ENCODE assay signal across 14 cellular contexts in genomic region chr1:5297878-5298239, GRCh38.
DNase-seq lines count a peak whose midpoint lies in the region; ATAC-seq and TF ChIP-seq lines count a peak whose summit lies in the region.
"Had no signal": no experiment of that assay in that cellular context is flagged by ENCODE, and none has a peak within 500 bp of the region (broad histone marks: within the 10 kb centered on the region; RNA-seq: fewer than 3 reads in every experiment).

No MANE protein-coding gene starts in this region.

- H3F3A ChIP-seq in neural cell (ENCODE audit: insufficient read depth, low read length, poor library complexity, severe bottlenecking): no peaks in the 10 kb centered on the region

- H3K9ac ChIP-seq in endodermal cell (ENCODE audit: extremely low read depth, low read length, poor library complexity, severe bottlenecking) (no peak overlapping the region), neural cell (ENCODE audit: low read length) (peak overlapping the region; percentile 68), mesendoderm (ENCODE audit: low read length) (no peak overlapping the region)

- H3K27me3 ChIP-seq in endodermal cell (ENCODE audit: control insufficient read depth, insufficient read depth, low read length, poor library complexity, severe bottlenecking) (no peaks in the 10 kb centered on the region), neural cell (ENCODE audit: insufficient read depth, low read depth, low read length) (no peaks in the 10 kb centered on the region), mesendoderm (ENCODE audit: insufficient read depth, low read length, poor library complexity) (no peaks in the 10 kb centered on the region), aorta (ENCODE audit: control insufficient read depth in 1 of 2, insufficient read depth in 2 of 2, low read length in 1 of 2) (peaks cover 0 to under 1% of the 10 kb centered on the region in 2 donors)
- H3K27me3 ChIP-seq: Peyer's patch had no signal

- H2BK120ac ChIP-seq in mesendoderm (ENCODE audit: low read depth, low read length): no peak overlapping the region

- DNase-seq in NCI-H2196 (lab: John Stamatoyannopoulos, UW; ENCODE audit: unreplicated experiment) (peak; percentile 60), endodermal cell (no peak), mesendoderm (no peak), A172 (ENCODE audit: low spot score) (no peak), aorta (no peak)
- DNase-seq: AML-193; NCI-H1105 treated with DMSO at 0.1 percent for 48 hours; NCI-H1694 treated with DMSO at 0.1 percent for 48 hours; NCI-H446 treated with DMSO at 0.1 percent for 48 hours; NK-92 treated with Interleukin-12 subunit alpha and Interleukin-12 subunit beta, amount 100 ng/mL, for 24 hours had no signal

- H3K79me2 ChIP-seq in neural cell (replicated peaks; ENCODE audit: insufficient read depth, low read length) (no peaks in the 10 kb centered on the region), mesendoderm (ENCODE audit: control insufficient read depth, insufficient read depth, low read length) (no peaks in the 10 kb centered on the region)

- TF ChIP-seq CTCF in endodermal cell (conservative IDR thresholded peaks at IDR 0.05): no peak
- no peak for TF ChIP-seq CTCF in neural cell (IDR thresholded peaks at IDR 0.05; ENCODE audit: poor library complexity, severe bottlenecking)

- no peaks in the 10 kb centered on the region for H3K9me2 ChIP-seq in neural cell (ENCODE audit: insufficient read depth, low read length)

- H3K27ac Mint-ChIP-seq in endodermal cell: no peak overlapping the region
- H3K27ac Mint-ChIP-seq: CD14-positive monocyte had no signal

- no peak overlapping the region for H2BK5ac ChIP-seq in mesendoderm (ENCODE audit: low read length)

- H3K27me3 Mint-ChIP-seq in endodermal cell (ENCODE audit: insufficient read depth): peaks cover 13% of the 10 kb centered on the region

- TF ChIP-seq EP300 in neural cell (conservative IDR thresholded peaks at IDR 0.05; ENCODE audit: poor library complexity, severe bottlenecking): no peak

- H3K9me3 Mint-ChIP-seq in endodermal cell: no peaks in the 10 kb centered on the region

- H4K20me1 ChIP-seq in neural cell (ENCODE audit: insufficient read depth): no peaks in the 10 kb centered on the region

- H3K4me2 ChIP-seq in neural cell (ENCODE audit: low read length) (peak overlapping the region; percentile 61), mesendoderm (ENCODE audit: low read length) (no peak overlapping the region)

- H3K18ac ChIP-seq in mesendoderm (ENCODE audit: low read length): no peak overlapping the region

- no peak overlapping the region for H3K23ac ChIP-seq in mesendoderm (ENCODE audit: low read length)

- H3K36me3 Mint-ChIP-seq in endodermal cell (ENCODE audit: low read depth): no peaks in the 10 kb centered on the region
- H3K36me3 Mint-ChIP-seq: CD14-positive monocyte had no signal

- H4K8ac ChIP-seq in mesendoderm (ENCODE audit: low read depth, low read length): no peak overlapping the region

- intact Hi-C loops in aorta (cut with DNase I): no loop called here

- H3K4me3 ChIP-seq in endodermal cell (ENCODE audit: low read length): no peak overlapping the region
- H3K4me3 ChIP-seq in neural cell (ENCODE audit: low read length): peak overlapping the region; percentile 43
- H3K4me3 ChIP-seq in mesendoderm (ENCODE audit: low read length): no peak overlapping the region
- H3K4me3 ChIP-seq in aorta (ENCODE audit: low read length in 2 of 2): no peak overlapping the region
- H3K4me3 ChIP-seq: Peyer's patch had no signal

- no peaks in the 10 kb centered on the region for H3K79me1 ChIP-seq in mesendoderm (ENCODE audit: low read length)

- WGBS in endodermal cell (ENCODE audit: insufficient coverage in 1 of 2, insufficient read length in 1 of 2), 2 experiments: 91 to 98% methylated on average over 1 of the region's 1 CpG
- no CpG with 5 or more reads among the region's 1 CpG for WGBS in mesendoderm (ENCODE audit: extremely low coverage, insufficient coverage, low lambda C conversion rate)
- 89 to 94% methylated on average over 1 of the region's 1 CpG for WGBS in aorta, 2 donors

- no peak overlapping the region for H3K4ac ChIP-seq in mesendoderm (ENCODE audit: low read depth, low read length)

- H3K4me1 ChIP-seq in endodermal cell (ENCODE audit: control insufficient read depth, insufficient read depth, low read length) (no peaks in the 10 kb centered on the region), mesendoderm (ENCODE audit: control insufficient read depth, low read depth, low read length) (no peaks in the 10 kb centered on the region), aorta (ENCODE audit: control insufficient read depth in 1 of 2, insufficient read depth in 2 of 2, low read length in 2 of 2) (no peaks in the 10 kb centered on the region)
- H3K4me1 ChIP-seq: Peyer's patch had no signal

- H3K27ac ChIP-seq in endodermal cell (ENCODE audit: low read depth, low read length) (peak overlapping the region; percentile 44), neural cell (ENCODE audit: low read length) (peak overlapping the region; percentile 92), mesendoderm (ENCODE audit: low read depth, low read length) (no peak overlapping the region), aorta (ENCODE audit: low read depth in 1 of 2, low read length in 2 of 2) (no peak overlapping the region)
- H3K27ac ChIP-seq: Peyer's patch had no signal

- no peak overlapping the region for H3K56ac ChIP-seq in mesendoderm (ENCODE audit: low read length)

- H2AK5ac ChIP-seq in mesendoderm (ENCODE audit: low read length): no peak overlapping the region

- no peak for ATAC-seq in GM18517 (IDR thresholded peaks at IDR 0.05; ENCODE audit: unreplicated experiment)
- ATAC-seq in aorta (ENCODE audit: low FRiP score): no peak

- no peak overlapping the region for H4K5ac ChIP-seq in mesendoderm (ENCODE audit: low read length)

- H3K4me1 Mint-ChIP-seq in endodermal cell: peaks cover 4% of the 10 kb centered on the region
- H3K4me1 Mint-ChIP-seq: CD14-positive monocyte had no signal

- no peak overlapping the region for H2AFZ ChIP-seq in neural cell (ENCODE audit: low read depth, low read length)

- TF ChIP-seq RAD21 in neural cell (conservative IDR thresholded peaks at IDR 0.05): no peak

- H2BK15ac ChIP-seq in mesendoderm (replicated peaks; ENCODE audit: low read depth): no peak overlapping the region

- H3K4me3 Mint-ChIP-seq in endodermal cell: no peak overlapping the region
- H3K4me3 Mint-ChIP-seq: CD14-positive monocyte had no signal

- no peaks in the 10 kb centered on the region for H3K36me3 ChIP-seq in endodermal cell (ENCODE audit: control insufficient read depth, insufficient read depth, low read length)
- no peaks in the 10 kb centered on the region for H3K36me3 ChIP-seq in neural cell (ENCODE audit: insufficient read depth, low read length)
- no peaks in the 10 kb centered on the region for H3K36me3 ChIP-seq in mesendoderm (ENCODE audit: control insufficient read depth, insufficient read depth, low read length)
- no peaks in the 10 kb centered on the region for H3K36me3 ChIP-seq in aorta (ENCODE audit: control insufficient read depth in 1 of 2, insufficient read depth in 2 of 2, low read length in 1 of 2)
- H3K36me3 ChIP-seq: Peyer's patch had no signal

- H3K9me3 ChIP-seq in endodermal cell (ENCODE audit: control insufficient read depth, low read length) (no peaks in the 10 kb centered on the region), neural cell (ENCODE audit: low read length) (no peaks in the 10 kb centered on the region), aorta (ENCODE audit: control insufficient read depth, low read length) (no peaks in the 10 kb centered on the region)
- H3K9me3 ChIP-seq: Peyer's patch had no signal

TF ChIP-seq in neural cell, 6 proteins besides CTCF, POLR2A, EP300 and RAD21:
- no peak for TF ChIP-seq REST (IDR thresholded peaks at IDR 0.05; ENCODE audit: borderline replicate concordance)
- TF ChIP-seq POLR2AphosphoS5 (IDR thresholded peaks at IDR 0.05): no peak
- TF ChIP-seq SMC3 (conservative IDR thresholded peaks at IDR 0.05; ENCODE audit: poor library complexity): no peak
- no peak for TF ChIP-seq MXI1 (conservative IDR thresholded peaks at IDR 0.05; ENCODE audit: poor library complexity, severe bottlenecking)
- TF ChIP-seq EZH2 (IDR thresholded peaks at IDR 0.05; ENCODE audit: borderline replicate concordance, insufficient read depth, low read length, poor library complexity, severe bottlenecking): no peak
- TF ChIP-seq TAF1 (IDR thresholded peaks at IDR 0.05; ENCODE audit: low read depth): no peak

Comparison
In these comparisons a context has a peak if more than half of its experiments do, and no peak if none do; other contexts are left out.
1. H3K27ac ChIP-seq: peak in endodermal cell (single experiment) and neural cell (single experiment); none in mesendoderm (single experiment) and aorta (0 of 2).